Comparison of ENCODE assay signal across 15 cellular contexts in genomic region chr3:190053919-190054672, GRCh38.
DNase-seq lines count a peak whose midpoint lies in the region; ATAC-seq and TF ChIP-seq lines count a peak whose summit lies in the region.
"Had no signal": no experiment of that assay in that cellular context is flagged by ENCODE, and none has a peak within 500 bp of the region (broad histone marks: within the 10 kb centered on the region; RNA-seq: fewer than 3 reads in every experiment).

No MANE protein-coding gene starts in this region.

- H3K27ac ChIP-seq in tibial artery = no peak overlapping the region
- H3K27ac ChIP-seq in caudate nucleus (ENCODE audit: low read depth, low read length) = no peak overlapping the region
- H3K27ac ChIP-seq: BLaER1 treated with 17β-estradiol and CSF1 and Interleukin-3, amounts not matched to agents 10 nM and 100 nM; thoracic aorta had no signal

- H3K36me3 Mint-ChIP-seq in WTC11 = no peaks in the 10 kb centered on the region
- H3K36me3 Mint-ChIP-seq: activated naive CD4-positive, alpha-beta T cell treated with anti-CD3 and anti-CD28 coated beads, Interleukin-2, amount 10 ng/mL, durations not matched to agents 7 days and 5 days; immature natural killer cell had no signal

- peaks cover 0 to 25% (median 2%) of the 10 kb centered on the region in 4 donors for H3K4me1 ChIP-seq in tibial artery

- CTCF ChIA-PET in WTC11 (lab: Charles Lee) = interaction anchor here (0.9 to 1.7 kb wide), 3 partner anchors 8 to 93 kb away, joined by 3 to 11 read pairs (median 7); no protein-coding TSS in a partner anchor

- no peaks in the 10 kb centered on the region for H3K27me3 Mint-ChIP-seq in WTC11 (ENCODE audit: low read depth)
- H3K27me3 Mint-ChIP-seq: activated naive CD4-positive, alpha-beta T cell treated with anti-CD3 and anti-CD28 coated beads, Interleukin-2, amount 10 ng/mL, durations not matched to agents 7 days and 5 days had no signal

- ATAC-seq in WTC11 (no peak), GM18502 (IDR thresholded peaks at IDR 0.05; ENCODE audit: poor library complexity, unreplicated experiment) (no peak)
- no peak for ATAC-seq in stimulated activated naive CD8-positive, alpha-beta T cell treated with anti-CD3 and anti-CD28 coated beads, Interleukin-15, Interleukin-2, amounts not matched to agents 100 U/mL and 50 U/mL, for 24 hours

- no peak overlapping the region for H3K4me3 Mint-ChIP-seq in WTC11
- H3K4me3 Mint-ChIP-seq: activated naive CD4-positive, alpha-beta T cell treated with anti-CD3 and anti-CD28 coated beads, Interleukin-2, amount 10 ng/mL, durations not matched to agents 7 days and 5 days; immature natural killer cell had no signal

- H3K4me3 ChIP-seq in tibial artery = no peak overlapping the region
- H3K4me3 ChIP-seq: BLaER1 treated with 17β-estradiol and CSF1 and Interleukin-3, amounts not matched to agents 10 nM and 100 nM; thoracic aorta had no signal

- H3K36me3 ChIP-seq in tibial artery = no peaks in the 10 kb centered on the region
- H3K36me3 ChIP-seq: BLaER1 treated with 17β-estradiol and CSF1 and Interleukin-3, amounts not matched to agents 10 nM and 100 nM; thoracic aorta had no signal

- DNase-seq in ACHN (peak; percentile 91), HK-2 (ENCODE audit: unreplicated experiment) (peak; percentile 48), WTC11 (ENCODE audit: low spot score) (no peak), glomerular visceral epithelial cell (ENCODE audit: extremely low spot score) (peak; percentile 72), tibial artery (no peak), caudate nucleus (lab: John Stamatoyannopoulos, UW) (no peak)
- DNase-seq in stimulated activated naive CD8-positive, alpha-beta T cell treated with anti-CD3 and anti-CD28 coated beads, Interleukin-15, Interleukin-2, amounts not matched to agents 100 U/mL and 50 U/mL, for 24 hours = no peak
- DNase-seq: activated CD4-positive, alpha-beta T cell treated with anti-CD3 and anti-CD28 coated beads for 4 hours; activated naive CD4-positive, alpha-beta T cell treated with anti-CD3 and anti-CD28 coated beads, Interleukin-2, amount 10 ng/mL, durations not matched to agents 7 days and 5 days; immature natural killer cell; NCI-H2029; OCI-M1 had no signal

- in situ Hi-C loops in ACHN (cut with HindIII; ENCODE audit: low pct_ligation_motif_present, low pct_unique_long_range_greater_than_20kb, low sequenced_read_pairs) = no loop called here

- POLR2A ChIA-PET in WTC11 (lab: Charles Lee) = interaction anchor here (0.7 kb wide), 1 partner anchor 693 kb away, joined by 5 read pairs; no protein-coding TSS in a partner anchor

- H3K27ac Mint-ChIP-seq in WTC11 = peak overlapping the region; percentile 10; the same call in 1 of the 2 replicates
- H3K27ac Mint-ChIP-seq: activated naive CD4-positive, alpha-beta T cell treated with anti-CD3 and anti-CD28 coated beads, Interleukin-2, amount 10 ng/mL, durations not matched to agents 7 days and 5 days; immature natural killer cell had no signal

- no peaks in the 10 kb centered on the region for H3K9me3 Mint-ChIP-seq in WTC11
- H3K9me3 Mint-ChIP-seq: activated naive CD4-positive, alpha-beta T cell treated with anti-CD3 and anti-CD28 coated beads, Interleukin-2, amount 10 ng/mL, durations not matched to agents 7 days and 5 days had no signal

- no peak for TF ChIP-seq CTCF in WTC11 (IDR thresholded peaks at IDR 0.05)
- TF ChIP-seq CTCF in tibial artery (IDR thresholded peaks at IDR 0.05) = no peak

- intact Hi-C loops in tibial artery (cut with DNase I; ENCODE audit: low total_unique reads) = no loop called here

- H3K27me3 ChIP-seq in tibial artery = no peaks in the 10 kb centered on the region
- H3K27me3 ChIP-seq: BLaER1 treated with 17β-estradiol and CSF1 and Interleukin-3, amounts not matched to agents 10 nM and 100 nM had no signal

- peaks cover 74% of the 10 kb centered on the region for H3K4me1 Mint-ChIP-seq in WTC11
- H3K4me1 Mint-ChIP-seq: activated naive CD4-positive, alpha-beta T cell treated with anti-CD3 and anti-CD28 coated beads, Interleukin-2, amount 10 ng/mL, durations not matched to agents 7 days and 5 days; immature natural killer cell had no signal

- no peaks in the 10 kb centered on the region for H3K9me3 ChIP-seq in tibial artery
- H3K9me3 ChIP-seq: BLaER1 treated with 17β-estradiol and CSF1 and Interleukin-3, amounts not matched to agents 10 nM and 100 nM; thoracic aorta had no signal

TF ChIP-seq in WTC11, 78 proteins besides CTCF, POLR2A, EP300 and RAD21:
- TF ChIP-seq NFYB (CRISPR knock-in tag; conservative IDR thresholded peaks at IDR 0.05; ENCODE audit: low read depth) (no peak), ZNF138 (CRISPR knock-in tag; conservative IDR thresholded peaks at IDR 0.05) (no peak), ZNF671 (CRISPR knock-in tag; IDR thresholded peaks at IDR 0.05) (no peak), HMGXB4 (CRISPR knock-in tag; IDR thresholded peaks at IDR 0.05) (no peak), ATF1 (CRISPR knock-in tag; IDR thresholded peaks at IDR 0.05) (no peak), ZNF263 (CRISPR knock-in tag; IDR thresholded peaks at IDR 0.05; ENCODE audit: low read depth) (no peak), RELA (CRISPR knock-in tag; IDR thresholded peaks at IDR 0.05; ENCODE audit: borderline replicate concordance) (no peak), TCF7 (CRISPR knock-in tag; IDR thresholded peaks at IDR 0.05; ENCODE audit: low read depth) (no peak), SMAD4 (CRISPR knock-in tag; IDR thresholded peaks at IDR 0.05) (no peak), MLX (CRISPR knock-in tag; IDR thresholded peaks at IDR 0.05) (no peak), STAT6 (CRISPR knock-in tag; conservative IDR thresholded peaks at IDR 0.05; ENCODE audit: low read depth) (no peak), ETV6 (CRISPR knock-in tag; IDR thresholded peaks at IDR 0.05) (no peak)

Comparison
In these comparisons a context has a peak if more than half of its experiments do, and no peak if none do; other contexts are left out.
1. DNase-seq: peak in ACHN (single experiment), HK-2 (single experiment) and glomerular visceral epithelial cell (single experiment); none in WTC11 (single experiment), tibial artery (0 of 2), stimulated activated naive CD8-positive, alpha-beta T cell treated with anti-CD3 and anti-CD28 coated beads, Interleukin-15, Interleukin-2, amounts not matched to agents 100 U/mL and 50 U/mL, for 24 hours (single experiment) and caudate nucleus (0 of 61).